Comparison of ENCODE assay signal across 16 cellular contexts in genomic region chr10:79077488-79078173, GRCh38. TPM values are rescaled to one million over a fixed set of nuclear protein-coding genes. Genes with fewer than 3 reads are reported as not detected.
DNase-seq lines count a peak whose midpoint lies in the region; ATAC-seq and TF ChIP-seq lines count a peak whose summit lies in the region.
"Had no signal": no experiment of that assay in that cellular context is flagged by ENCODE, and none has a peak within 500 bp of the region (broad histone marks: within the 10 kb centered on the region; RNA-seq: fewer than 3 reads in every experiment).

No MANE protein-coding gene starts in this region.

- H3F3A ChIP-seq in Loucy (ENCODE audit: low read depth), result no peaks in the 10 kb centered on the region

- H2AFZ ChIP-seq in Loucy (ENCODE audit: low read length), result no peak overlapping the region

- no peak overlapping the region for H3K4me3 ChIP-seq in AG10803 (ENCODE audit: low read length)
- no peak overlapping the region for H3K4me3 ChIP-seq in Loucy (ENCODE audit: low read length, poor library complexity, severe bottlenecking)
- no peak overlapping the region for H3K4me3 ChIP-seq in gastroesophageal sphincter
- H3K4me3 ChIP-seq in rectal smooth muscle tissue (ENCODE audit: low read length), result peak overlapping the region; percentile 0

- no peak for TF ChIP-seq POLR2A in gastroesophageal sphincter (IDR thresholded peaks at IDR 0.05)

- H3K36me3 ChIP-seq in Loucy (ENCODE audit: insufficient read depth, low read length) (peaks cover 5% of the 10 kb centered on the region; the same call in 1 of the 2 replicates), gastroesophageal sphincter (no peaks in the 10 kb centered on the region), rectal smooth muscle tissue (ENCODE audit: control insufficient read depth, insufficient read depth, low read length) (no peaks in the 10 kb centered on the region)

- H3K9ac ChIP-seq in Loucy (ENCODE audit: low read depth, low read length, poor library complexity, severe bottlenecking) (no peak overlapping the region), rectal smooth muscle tissue (ENCODE audit: low read length) (no peak overlapping the region)

- H4K20me1 ChIP-seq in Loucy (ENCODE audit: insufficient read depth, low read length, poor library complexity, severe bottlenecking), result peaks cover 98% of the 10 kb centered on the region

- H3K9me3 ChIP-seq in Loucy (ENCODE audit: insufficient read depth, low read depth, low read length), result no peaks in the 10 kb centered on the region
- no peaks in the 10 kb centered on the region for H3K9me3 ChIP-seq in gastroesophageal sphincter

- TF ChIP-seq CTCF in AG10803 (conservative IDR thresholded peaks at IDR 0.05; ENCODE audit: low read length) (no peak), Loucy (conservative IDR thresholded peaks at IDR 0.05; ENCODE audit: low read length) (no peak), gastroesophageal sphincter (IDR thresholded peaks at IDR 0.05) (no peak)

- 73 to 86% methylated on average over 4 to 8 of the region's 10 CpGs for WGBS in gastroesophageal sphincter (ENCODE audit: low coverage in 1 of 2), 2 donors

- H3K4me2 ChIP-seq in Loucy (ENCODE audit: low read depth, low read length, poor library complexity, severe bottlenecking), result peak overlapping the region; percentile 88

- no peaks in the 10 kb centered on the region for H3K9me2 ChIP-seq in Loucy (replicated peaks; ENCODE audit: low read depth, low read length)

- no peak for TF ChIP-seq EP300 in gastroesophageal sphincter (IDR thresholded peaks at IDR 0.05)

- no peaks in the 10 kb centered on the region for H3K27me3 ChIP-seq in Loucy (ENCODE audit: insufficient read depth, low read length, poor library complexity, severe bottlenecking)
- H3K27me3 ChIP-seq in gastroesophageal sphincter, result no peaks in the 10 kb centered on the region
- no peaks in the 10 kb centered on the region for H3K27me3 ChIP-seq in rectal smooth muscle tissue (ENCODE audit: control insufficient read depth, insufficient read depth, low read length)
- H3K27me3 ChIP-seq: foreskin keratinocyte had no signal

- H3K27ac ChIP-seq in gastroesophageal sphincter, result peak overlapping the region in 3 of 4 donors; percentile 19 to 92 (median 27)
- no peak overlapping the region for H3K27ac ChIP-seq in rectal smooth muscle tissue (ENCODE audit: low read depth, low read length)
- H3K27ac ChIP-seq: foreskin keratinocyte had no signal

- peaks cover 100% of the 10 kb centered on the region for H3K79me2 ChIP-seq in Loucy (ENCODE audit: insufficient read depth, low read length)

- no peak for ATAC-seq in gastroesophageal sphincter
- ATAC-seq: foreskin keratinocyte; naive thymus-derived CD4-positive, alpha-beta T cell had no signal

- H3K4me1 ChIP-seq in Loucy (ENCODE audit: insufficient read depth, low read length, poor library complexity, severe bottlenecking) (peaks cover 83% of the 10 kb centered on the region), gastroesophageal sphincter (peaks cover 31 to 100% (median 96%) of the 10 kb centered on the region in 3 donors), rectal smooth muscle tissue (ENCODE audit: control insufficient read depth, insufficient read depth, low read length) (peaks cover 79% of the 10 kb centered on the region)

- DNase-seq in AG10803 (ENCODE audit: low read depth) (peak; percentile 44), NCI-H510A treated with DMSO at 0.1 percent for 48 hours (lab: John Stamatoyannopoulos, UW) (no peak), NCI-H2227 treated with DMSO at 0.1 percent for 48 hours (lab: John Stamatoyannopoulos, UW) (no peak), NCI-H526 treated with DMSO at 0.1 percent for 48 hours (lab: John Stamatoyannopoulos, UW) (no peak)
- DNase-seq in stimulated activated CD4-positive, alpha-beta T cell treated with anti-CD3 and anti-CD28 coated beads, Interleukin-2, amount 100 ng/mL, for 24 hours, result no peak
- DNase-seq: activated effector memory CD4-positive, alpha-beta T cell treated with anti-CD3 and anti-CD28 coated beads, Interleukin-2, amount 50 U/mL, for 16 hours; COR-L47; foreskin keratinocyte; MM.1S; naive thymus-derived CD4-positive, alpha-beta T cell; NCI-H187; NCI-H446; stimulated activated naive CD4-positive, alpha-beta T cell had no signal

RNA-seq across cellular contexts. Expression of gene ZMIZ1, which starts 8.9 kb away (rescaled TPM):
- 10 to 100 TPM; 36.3 to 79.2 (median 67.1) TPM for total RNA-seq in gastroesophageal sphincter
